Comparison of ENCODE assay signal across 19 cellular contexts in the genomic region with DNA sequence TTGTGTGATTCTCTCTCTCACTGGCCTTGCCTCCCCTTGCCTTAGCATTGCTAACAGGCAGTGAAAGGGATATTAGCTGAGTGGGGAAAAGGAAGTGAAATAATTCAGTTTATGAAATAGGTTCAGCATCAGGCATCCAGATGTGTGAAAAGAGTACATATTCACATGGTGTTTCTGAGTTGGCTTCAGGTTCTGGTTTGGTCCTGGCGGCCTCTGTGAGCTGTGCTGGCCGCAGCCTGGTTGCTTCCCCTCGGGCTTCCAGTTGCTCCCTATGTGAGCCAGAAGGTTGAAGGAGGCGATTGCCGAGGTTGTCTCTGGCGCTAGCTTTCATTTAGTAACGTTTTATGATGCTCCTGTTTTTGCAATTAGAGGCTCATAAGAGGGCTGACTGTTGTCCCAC.
A peak's percentile ranks its signal among the peaks of the same experiment; 100 is the strongest.
DNase-seq lines count a peak whose midpoint lies in the region; ATAC-seq, FAIRE-seq and TF ChIP-seq lines count a peak whose summit lies in the region.
"Had no signal": no experiment of that assay in that cellular context is flagged by ENCODE, and none has a peak within 500 bp of the region (broad histone marks: within the 10 kb centered on the region; RNA-seq: fewer than 3 reads in every experiment).

No MANE protein-coding gene starts in this region.

- peaks cover 27% of the 10 kb centered on the region for H3K4me1 Mint-ChIP-seq in activated T-cell treated with anti-CD3 and anti-CD28 coated beads, Interleukin-2, amount 50 U/mL, for 72 hours (ENCODE audit: low read depth)
- H3K4me1 Mint-ChIP-seq in IgD-negative memory B cell, result peaks cover 20 to 40% (median 26%) of the 10 kb centered on the region in 3 donors
- H3K4me1 Mint-ChIP-seq in activated naive CD8-positive, alpha-beta T cell treated with anti-CD3 and anti-CD28 coated beads, Interleukin-2, amount 10 ng/mL, durations not matched to agents 7 days and 5 days, result peaks cover 10% of the 10 kb centered on the region

- no peak for DNase-seq in activated T-cell treated with anti-CD3 and anti-CD28 coated beads, Interleukin-2, amount 50 U/mL, for 72 hours
- no peak for DNase-seq in activated T-cell treated with anti-CD3 and anti-CD28 coated beads, Interleukin-2, amount 50 U/mL, for 1 hour
- no peak for DNase-seq in activated naive CD8-positive, alpha-beta T cell treated with anti-CD3 and anti-CD28 coated beads, Interleukin-2, amount 10 ng/mL, durations not matched to agents 7 days and 5 days
- DNase-seq in sciatic nerve (ENCODE audit: low spot score) (no peak), cardiac septum (ENCODE audit: low spot score) (no peak), H54 (ENCODE audit: insufficient read length, low spot score) (no peak)
- DNase-seq: foreskin keratinocyte; H9; left colon; NCI-H1092; NCI-H2029 treated with DMSO at 0.1 percent for 48 hours; NCI-H446; nucleus accumbens; stimulated activated naive CD4-positive, alpha-beta T cell treated with Interleukin-2 at 50 U/mL for 16 hours had no signal

- POLR2A ChIA-PET in activated naive CD8-positive, alpha-beta T cell treated with anti-CD3 and anti-CD28 coated beads, Interleukin-2, amount 10 ng/mL, durations not matched to agents 7 days and 5 days (lab: Charles Lee), result no interaction called here

- H3K9me3 Mint-ChIP-seq in activated T-cell treated with anti-CD3 and anti-CD28 coated beads, Interleukin-2, amount 50 U/mL, for 72 hours, result no peaks in the 10 kb centered on the region
- no peaks in the 10 kb centered on the region for H3K9me3 Mint-ChIP-seq in IgD-negative memory B cell
- H3K9me3 Mint-ChIP-seq in activated naive CD8-positive, alpha-beta T cell treated with anti-CD3 and anti-CD28 coated beads, Interleukin-2, amount 10 ng/mL, durations not matched to agents 7 days and 5 days, result no peaks in the 10 kb centered on the region
- H3K9me3 Mint-ChIP-seq: H9, mesothelial cell of epicardium, type B pancreatic cell had no signal

- intact Hi-C loops in sciatic nerve (cut with DNase I), result no loop called here
- intact Hi-C loops in cardiac septum (cut with DNase I), result no loop called here

- no peak for TF ChIP-seq POLR2A in H54 (IDR thresholded peaks at IDR 0.05; ENCODE audit: low read depth, low read length)

- FAIRE-seq in H54 (lab: Jason Lieb, UNC), result no peak
- FAIRE-seq: colon had no signal

- no peak overlapping the region for H3K4me3 Mint-ChIP-seq in activated T-cell treated with anti-CD3 and anti-CD28 coated beads, Interleukin-2, amount 50 U/mL, for 72 hours
- H3K4me3 Mint-ChIP-seq in IgD-negative memory B cell, result peak overlapping the region in 1 of 4 donors; percentile 76
- H3K4me3 Mint-ChIP-seq in activated naive CD8-positive, alpha-beta T cell treated with anti-CD3 and anti-CD28 coated beads, Interleukin-2, amount 10 ng/mL, durations not matched to agents 7 days and 5 days, result no peak overlapping the region
- H3K4me3 Mint-ChIP-seq: H9, mesothelial cell of epicardium, type B pancreatic cell had no signal

- peak overlapping the region; percentile 81 for H3K27ac Mint-ChIP-seq in activated T-cell treated with anti-CD3 and anti-CD28 coated beads, Interleukin-2, amount 50 U/mL, for 72 hours
- peak overlapping the region in 2 of 3 donors; percentile 62 to 68 for H3K27ac Mint-ChIP-seq in IgD-negative memory B cell
- H3K27ac Mint-ChIP-seq in activated naive CD8-positive, alpha-beta T cell treated with anti-CD3 and anti-CD28 coated beads, Interleukin-2, amount 10 ng/mL, durations not matched to agents 7 days and 5 days, result peak overlapping the region; percentile 16
- H3K27ac Mint-ChIP-seq: mesothelial cell of epicardium, type B pancreatic cell had no signal

- no peak for ATAC-seq in activated T-cell treated with anti-CD3 and anti-CD28 coated beads, Interleukin-2, amount 50 U/mL, for 72 hours (replicated peaks in 1 of 2)
- no peak for ATAC-seq in activated naive CD8-positive, alpha-beta T cell treated with anti-CD3 and anti-CD28 coated beads, Interleukin-2, amount 10 ng/mL, durations not matched to agents 7 days and 5 days (ENCODE audit: low read depth)
- ATAC-seq in sciatic nerve (peak; percentile 61), HG02852 (IDR thresholded peaks at IDR 0.05; ENCODE audit: unreplicated experiment) (no peak)
- ATAC-seq: foreskin keratinocyte, left colon had no signal

- H3K36me3 Mint-ChIP-seq in activated T-cell treated with anti-CD3 and anti-CD28 coated beads, Interleukin-2, amount 50 U/mL, for 72 hours (ENCODE audit: insufficient read depth in 2 of 2), result peaks cover 6 to 27% of the 10 kb centered on the region in 2 donors
- H3K36me3 Mint-ChIP-seq in IgD-negative memory B cell, result peaks cover 3% of the 10 kb centered on the region
- peaks cover 9% of the 10 kb centered on the region for H3K36me3 Mint-ChIP-seq in activated naive CD8-positive, alpha-beta T cell treated with anti-CD3 and anti-CD28 coated beads, Interleukin-2, amount 10 ng/mL, durations not matched to agents 7 days and 5 days

- H3K27me3 Mint-ChIP-seq in activated T-cell treated with anti-CD3 and anti-CD28 coated beads, Interleukin-2, amount 50 U/mL, for 72 hours (ENCODE audit: low read depth), result no peaks in the 10 kb centered on the region
- no peaks in the 10 kb centered on the region for H3K27me3 Mint-ChIP-seq in IgD-negative memory B cell
- H3K27me3 Mint-ChIP-seq in activated naive CD8-positive, alpha-beta T cell treated with anti-CD3 and anti-CD28 coated beads, Interleukin-2, amount 10 ng/mL, durations not matched to agents 7 days and 5 days, result no peaks in the 10 kb centered on the region
- H3K27me3 Mint-ChIP-seq: type B pancreatic cell had no signal

Comparison
In these comparisons a context has a peak if more than half of its experiments do, and no peak if none do; other contexts are left out.
1. H3K27ac Mint-ChIP-seq: peak in every context shown above with its lines; median percentile 81 in activated T-cell treated with anti-CD3 and anti-CD28 coated beads, Interleukin-2, amount 50 U/mL, for 72 hours; 65 in IgD-negative memory B cell; 16 in activated naive CD8-positive, alpha-beta T cell treated with anti-CD3 and anti-CD28 coated beads, Interleukin-2, amount 10 ng/mL, durations not matched to agents 7 days and 5 days.